15 cellular contexts compared by ENCODE assay signal in genomic region chrX:6095469-6095868, GRCh38.
DNase-seq lines count a peak whose midpoint lies in the region; ATAC-seq and TF ChIP-seq lines count a peak whose summit lies in the region.
"Had no signal": no experiment of that assay in that cellular context is flagged by ENCODE, and none has a peak within 500 bp of the region (broad histone marks: within the 10 kb centered on the region; RNA-seq: fewer than 3 reads in every experiment).

No MANE protein-coding gene starts in this region.

- H4K20me1 ChIP-seq in DND-41 (ENCODE audit: insufficient read depth, low read length), result peaks cover 71% of the 10 kb centered on the region

- H3K79me2 ChIP-seq in DND-41 (ENCODE audit: insufficient read depth, low read length), result peaks cover 100% of the 10 kb centered on the region

- no peak overlapping the region for H3K4me3 ChIP-seq in DND-41 (ENCODE audit: low read depth in 1 of 2, low read length in 2 of 2)
- no peak overlapping the region for H3K4me3 ChIP-seq in epithelial cell of esophagus (ENCODE audit: low read length)
- H3K4me3 ChIP-seq: coronary artery, pancreas, smooth muscle cell had no signal

- H3K27me3 ChIP-seq in DND-41 (ENCODE audit: insufficient read depth, low read length, poor library complexity), result no peaks in the 10 kb centered on the region
- H3K27me3 ChIP-seq: BE2C had no signal

- POLR2A ChIA-PET in HEK293T (lab: Yijun Ruan, JAX), result no interaction called here

- no peak overlapping the region for H3K27ac ChIP-seq in DND-41 (ENCODE audit: low read length)
- H3K27ac ChIP-seq: coronary artery, pancreas had no signal

- no peaks in the 10 kb centered on the region for H3K4me1 ChIP-seq in DND-41 (ENCODE audit: insufficient read depth, low read length)
- H3K4me1 ChIP-seq: BE2C, pancreas had no signal

- H2AFZ ChIP-seq in DND-41 (ENCODE audit: low read depth, low read length), result no peak overlapping the region

- H3K4me2 ChIP-seq in DND-41 (ENCODE audit: insufficient read depth, low read length), result no peak overlapping the region
- H3K4me2 ChIP-seq: smooth muscle cell had no signal

- TF ChIP-seq CTCF in DND-41 (IDR thresholded peaks at IDR 0.05; ENCODE audit: borderline replicate concordance, extremely low read depth, low read length, poor library complexity, severe bottlenecking), result peak; percentile 59
- TF ChIP-seq CTCF in epithelial cell of esophagus (IDR thresholded peaks at IDR 0.05; ENCODE audit: insufficient read depth, low read depth, low read length, missing control alignments), result peak; percentile 36

- no peaks in the 10 kb centered on the region for H3K9me3 ChIP-seq in DND-41 (ENCODE audit: insufficient read depth, low read length, severe bottlenecking)
- H3K9me3 ChIP-seq: BE2C, pancreas had no signal

- CTCF ChIA-PET in HEK293T (lab: Yijun Ruan, JAX), result no interaction called here

- H3K36me3 ChIP-seq in DND-41 (ENCODE audit: insufficient read depth, low read length), result peaks cover 58% of the 10 kb centered on the region
- H3K36me3 ChIP-seq: BE2C, pancreas had no signal

- no peak overlapping the region for H3K9ac ChIP-seq in DND-41 (ENCODE audit: low read depth, low read length)

- DNase-seq in DND-41 (peak; percentile 15), NCI-H69 (lab: John Stamatoyannopoulos, UW) (peak; percentile 35), epithelial cell of esophagus (ENCODE audit: low read depth) (peak; percentile 10), HEK293T (ENCODE audit: extremely low spot score) (no peak)
- DNase-seq: activated CD4-positive, alpha-beta T cell treated with anti-CD3 and anti-CD28 coated beads for 48 hours; BE2C; hypothalamus; KG1; pancreas had no signal

- ATAC-seq in DND-41 (ENCODE audit: insufficient read depth, low read depth) (peak; percentile 55), GM19351 (IDR thresholded peaks at IDR 0.05; ENCODE audit: unreplicated experiment) (peak; percentile 59), HG02588 (IDR thresholded peaks at IDR 0.05; ENCODE audit: unreplicated experiment) (no peak), GM21367 (IDR thresholded peaks at IDR 0.05; ENCODE audit: unreplicated experiment) (no peak), HG03469 (IDR thresholded peaks at IDR 0.05; ENCODE audit: unreplicated experiment) (no peak)
- ATAC-seq: pancreas had no signal

TF ChIP-seq in HEK293T, 16 proteins besides CTCF, POLR2A, EP300 and RAD21:
- TF ChIP-seq ARNT (IDR thresholded peaks at IDR 0.05) (no peak), ELF4 (IDR thresholded peaks at IDR 0.05) (no peak), NFRKB (IDR thresholded peaks at IDR 0.05) (no peak), LEF1 (IDR thresholded peaks at IDR 0.05; ENCODE audit: borderline replicate concordance) (no peak), FOXA1 (IDR thresholded peaks at IDR 0.05) (no peak), CTBP1 (IDR thresholded peaks at IDR 0.05; ENCODE audit: borderline replicate concordance) (no peak), HDGF (IDR thresholded peaks at IDR 0.05; ENCODE audit: borderline replicate concordance) (no peak), FOXM1 (IDR thresholded peaks at IDR 0.05; ENCODE audit: borderline replicate concordance) (no peak), BHLHE40 (IDR thresholded peaks at IDR 0.05; ENCODE audit: borderline replicate concordance) (no peak), FOXK2 (IDR thresholded peaks at IDR 0.05) (no peak), L3MBTL2 (conservative IDR thresholded peaks at IDR 0.05) (no peak), TARDBP (IDR thresholded peaks at IDR 0.05) (no peak)

Comparison
In these comparisons a context has a peak if more than half of its experiments do, and no peak if none do; other contexts are left out.
1. ATAC-seq: peak in DND-41 (single experiment) and GM19351 (single experiment); none in HG02588 (single experiment), GM21367 (single experiment) and HG03469 (single experiment).